In genomic region chr6:17987576-17988421, GRCh38 we compare ENCODE assay signal across 1 cellular context.
TF ChIP-seq lines count a peak whose summit lies in the region.

TSS of gene KIF13A (minus strand) at chr6:17987635. CDS start at chr6:17987463, 172 bp downstream.

TF ChIP-seq in HepG2, 621 proteins besides CTCF, POLR2A, EP300 and RAD21 (continued from another document and continues in another):
- TF ChIP-seq PRPF4 (IDR thresholded peaks at IDR 0.05; ENCODE audit: low read depth, low read length, poor library complexity, severe bottlenecking) (no peak), BRCA1 (CRISPR knock-in tag; IDR thresholded peaks at IDR 0.05) (no peak), CEBPB (IDR thresholded peaks at IDR 0.05; ENCODE audit: borderline replicate concordance, low read depth, low read length) (no peak), ZNF484 (CRISPR knock-in tag; IDR thresholded peaks at IDR 0.05; ENCODE audit: borderline replicate concordance, low read depth) (no peak), ZFP62 (CRISPR knock-in tag; IDR thresholded peaks at IDR 0.05) (no peak), KLF15 (CRISPR knock-in tag; IDR thresholded peaks at IDR 0.05; ENCODE audit: borderline replicate concordance) (no peak), ZNF207 (IDR thresholded peaks at IDR 0.05; ENCODE audit: borderline replicate concordance) (no peak), TBP (CRISPR knock-in tag; IDR thresholded peaks at IDR 0.05) (no peak), ZNF792 (CRISPR knock-in tag; IDR thresholded peaks at IDR 0.05) (no peak), NFIC (IDR thresholded peaks at IDR 0.05; ENCODE audit: low read length) (no peak), CHD4 (IDR thresholded peaks at IDR 0.05; ENCODE audit: borderline replicate concordance, low read length) (no peak), FOXC1 (CRISPR knock-in tag; IDR thresholded peaks at IDR 0.05; ENCODE audit: borderline replicate concordance) (peak; percentile 5; the same call in 1 of the 2 replicates), ZNF639 (CRISPR knock-in tag; conservative IDR thresholded peaks at IDR 0.05) (peak; percentile 74), TAF15 (IDR thresholded peaks at IDR 0.05; ENCODE audit: low read depth, low read length, poor library complexity, severe bottlenecking) (no peak), ZBTB44 (CRISPR knock-in tag; IDR thresholded peaks at IDR 0.05) (no peak), MXD1 (CRISPR knock-in tag; IDR thresholded peaks at IDR 0.05) (no peak), STAT6 (CRISPR knock-in tag; IDR thresholded peaks at IDR 0.05; ENCODE audit: borderline replicate concordance) (no peak), ZNF256 (CRISPR knock-in tag; conservative IDR thresholded peaks at IDR 0.05) (no peak), TRIM22 (IDR thresholded peaks at IDR 0.05) (no peak), HMG20B (CRISPR knock-in tag; conservative IDR thresholded peaks at IDR 0.05) (no peak), TEAD2 (CRISPR knock-in tag; IDR thresholded peaks at IDR 0.05) (no peak), MTA3 (CRISPR knock-in tag; IDR thresholded peaks at IDR 0.05) (no peak), HNRNPLL (IDR thresholded peaks at IDR 0.05; ENCODE audit: low read depth, low read length, poor library complexity, severe bottlenecking) (peak; percentile 86), ZNF652 (CRISPR knock-in tag; IDR thresholded peaks at IDR 0.05; ENCODE audit: borderline replicate concordance, low read depth) (no peak), ETV6 (CRISPR knock-in tag; conservative IDR thresholded peaks at IDR 0.05) (no peak), ZNF460 (CRISPR knock-in tag; IDR thresholded peaks at IDR 0.05; ENCODE audit: borderline replicate concordance) (no peak), ATF4 (CRISPR knock-in tag; IDR thresholded peaks at IDR 0.05) (0 out of 4 replicates have a peak, but pooled peaks of 1 of the 2 experiments have one; percentile 10), CREBL2 (CRISPR knock-in tag; IDR thresholded peaks at IDR 0.05; ENCODE audit: borderline replicate concordance) (no peak), ZSCAN20 (CRISPR knock-in tag; IDR thresholded peaks at IDR 0.05; ENCODE audit: borderline replicate concordance) (0 out of 2 replicates have a peak, but pooled peaks have one; percentile 11), PRDM15 (CRISPR knock-in tag; IDR thresholded peaks at IDR 0.05) (no peak), ELF1 (CRISPR knock-in tag; IDR thresholded peaks at IDR 0.05) (no peak), ZFP36 (IDR thresholded peaks at IDR 0.05; ENCODE audit: borderline replicate concordance, low read depth, low read length, partially characterized antibody) (no peak), STAG1 (CRISPR knock-in tag; IDR thresholded peaks at IDR 0.05) (0 out of 2 replicates have a peak, but pooled peaks have one; percentile 13), TSC22D2 (CRISPR knock-in tag; IDR thresholded peaks at IDR 0.05; ENCODE audit: borderline replicate concordance) (0 out of 2 replicates have a peak, but pooled peaks have one; percentile 15), ZNF281 (CRISPR knock-in tag; IDR thresholded peaks at IDR 0.05; ENCODE audit: borderline replicate concordance) (no peak), RFXANK (CRISPR knock-in tag; IDR thresholded peaks at IDR 0.05) (no peak), PHF8 (CRISPR knock-in tag; IDR thresholded peaks at IDR 0.05) (peak; percentile 77), IRF2 (CRISPR knock-in tag; IDR thresholded peaks at IDR 0.05) (no peak), SPEN (CRISPR knock-in tag; IDR thresholded peaks at IDR 0.05; ENCODE audit: low read depth) (peak; percentile 60), UBTF (CRISPR knock-in tag; IDR thresholded peaks at IDR 0.05) (peak; percentile 97), ZNF138 (CRISPR knock-in tag; IDR thresholded peaks at IDR 0.05; ENCODE audit: low read depth) (no peak), HOXA3 (CRISPR knock-in tag; IDR thresholded peaks at IDR 0.05) (peak; percentile 64)
